In the genomic region with DNA sequence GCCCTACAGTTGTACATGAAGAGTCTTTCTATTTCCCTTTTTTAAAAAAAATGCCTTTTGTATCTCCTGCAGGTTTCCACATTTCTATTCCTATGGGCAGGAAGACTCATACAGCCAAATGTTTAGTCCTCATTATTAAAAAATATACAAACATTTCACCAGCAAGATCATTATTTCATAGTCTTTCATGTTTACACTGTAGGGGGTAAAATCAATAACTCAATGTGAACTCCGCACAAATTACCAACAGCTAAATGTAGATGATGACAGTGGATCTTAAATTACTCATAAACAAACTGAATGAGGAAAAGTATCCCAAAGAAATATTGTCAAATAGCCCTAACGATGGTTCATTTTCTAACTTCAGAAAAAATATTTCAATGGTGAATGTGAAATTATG, we compare ENCODE assay signal across 18 cellular contexts.
"Had no signal": no experiment of that assay in that cellular context is flagged by ENCODE, and none has a peak within 500 bp of the region (broad histone marks: within the 10 kb centered on the region; RNA-seq: fewer than 3 reads in every experiment).

No MANE protein-coding gene starts in this region.

- ATAC-seq: mucosa of descending colon; naive thymus-derived CD4-positive, alpha-beta T cell; stimulated activated naive CD8-positive, alpha-beta T cell treated with anti-CD3 and anti-CD28 coated beads, Interleukin-15, amount 100 ng/mL, for 72 hours had no signal

- H3K27me3 Mint-ChIP-seq: activated CD4-positive, alpha-beta T cell treated with anti-CD3 and anti-CD28 coated beads, Interleukin-2, amount 10 ng/mL, durations not matched to agents 7 days and 5 days; central memory CD8-positive, alpha-beta T cell; stimulated activated naive CD8-positive, alpha-beta T cell treated with anti-CD3 and anti-CD28 coated beads, Interleukin-15, amount 100 ng/mL, for 72 hours had no signal

- H3K4me2 ChIP-seq: smooth muscle cell had no signal

- H3K27me3 ChIP-seq: brain microvascular endothelial cell, neutrophil, right atrium auricular region had no signal

- H3K4me1 Mint-ChIP-seq: central memory CD8-positive, alpha-beta T cell had no signal

- H3K27ac Mint-ChIP-seq: activated CD4-positive, alpha-beta T cell treated with anti-CD3 and anti-CD28 coated beads, Interleukin-2, amount 10 ng/mL, durations not matched to agents 7 days and 5 days; activated naive CD8-positive, alpha-beta T cell; naive thymus-derived CD4-positive, alpha-beta T cell; stimulated activated naive CD8-positive, alpha-beta T cell treated with anti-CD3 and anti-CD28 coated beads, Interleukin-15, amount 100 ng/mL, for 72 hours had no signal

- H3K36me3 Mint-ChIP-seq: activated naive CD8-positive, alpha-beta T cell; naive thymus-derived CD4-positive, alpha-beta T cell had no signal

- H3K4me3 Mint-ChIP-seq: activated CD4-positive, alpha-beta T cell treated with anti-CD3 and anti-CD28 coated beads, Interleukin-2, amount 10 ng/mL, durations not matched to agents 7 days and 5 days; activated naive CD8-positive, alpha-beta T cell; central memory CD8-positive, alpha-beta T cell; naive thymus-derived CD4-positive, alpha-beta T cell; stimulated activated naive CD8-positive, alpha-beta T cell treated with anti-CD3 and anti-CD28 coated beads, Interleukin-15, amount 100 ng/mL, for 72 hours had no signal

- H3K36me3 ChIP-seq: brain microvascular endothelial cell, neutrophil, right atrium auricular region, thoracic aorta had no signal

- DNase-seq: activated CD4-positive, alpha-beta T cell treated with anti-CD3 and anti-CD28 coated beads, Interleukin-2, amount 10 ng/mL, durations not matched to agents 7 days and 5 days; activated CD4-positive, CD25-positive, alpha-beta regulatory T cell; activated CD8-positive, alpha-beta memory T cell treated with anti-CD3 and anti-CD28 coated beads, Interleukin-2, amount 50 U/mL, for 48 hours; activated gamma-delta T cell treated with Interleukin-2 at 50 U/mL for 16 hours; amygdala; brain microvascular endothelial cell; foreskin melanocyte; head of caudate nucleus; mucosa of descending colon; naive thymus-derived CD4-positive, alpha-beta T cell; stimulated activated naive CD8-positive, alpha-beta T cell treated with anti-CD3 and anti-CD28 coated beads, Interleukin-15, amount 100 ng/mL, for 72 hours had no signal

- H3K27ac ChIP-seq: brain microvascular endothelial cell, coronary artery, neutrophil, thoracic aorta had no signal

- H3K9me3 Mint-ChIP-seq: activated CD4-positive, alpha-beta T cell treated with anti-CD3 and anti-CD28 coated beads, Interleukin-2, amount 10 ng/mL, durations not matched to agents 7 days and 5 days; central memory CD8-positive, alpha-beta T cell had no signal

- H3K4me3 ChIP-seq: coronary artery, mucosa of descending colon, right atrium auricular region, smooth muscle cell had no signal

- H3K9me3 ChIP-seq: mucosa of descending colon, neutrophil, right atrium auricular region, thoracic aorta had no signal
